12 cellular contexts compared by ENCODE assay signal in genomic region chr6:15305909-15306308, GRCh38.
DNase-seq lines count a peak whose midpoint lies in the region; ATAC-seq and TF ChIP-seq lines count a peak whose summit lies in the region.
"Had no signal": no experiment of that assay in that cellular context is flagged by ENCODE, and none has a peak within 500 bp of the region (broad histone marks: within the 10 kb centered on the region; RNA-seq: fewer than 3 reads in every experiment).

No MANE protein-coding gene starts in this region.

- H3K9me2 ChIP-seq in GM23338 (ENCODE audit: insufficient read depth), result no peaks in the 10 kb centered on the region

- no peak for DNase-seq in activated CD4-positive, alpha-beta T cell treated with anti-CD3 and anti-CD28 coated beads for 36 hours
- DNase-seq in activated CD4-positive, alpha-beta T cell treated with anti-CD3 and anti-CD28 coated beads for 4 hours, result no peak
- DNase-seq in GM23338 (ENCODE audit: low spot score), result no peak
- DNase-seq in activated CD4-positive, alpha-beta memory T cell treated with anti-CD3 and anti-CD28 coated beads, Interleukin-2, amount 10 ng/mL, durations not matched to agents 7 days and 5 days, result no peak
- DNase-seq in neural progenitor cell (ENCODE audit: low spot score), result no peak
- no peak for DNase-seq in DMS114 treated with DMSO at 0.1 percent for 48 hours (lab: John Stamatoyannopoulos, UW; ENCODE audit: unreplicated experiment)
- DNase-seq in NCI-H1694 treated with DMSO at 0.1 percent for 48 hours (lab: John Stamatoyannopoulos, UW), result no peak
- no peak for DNase-seq in midbrain (lab: John Stamatoyannopoulos, UW)
- DNase-seq: DND-41, transverse colon had no signal

- H3K9ac ChIP-seq in neural progenitor cell, result no peak overlapping the region

- peaks cover 97% of the 10 kb centered on the region for H3K4me1 ChIP-seq in GM23338 (ENCODE audit: insufficient read depth)
- H3K4me1 ChIP-seq in neural progenitor cell, result peaks cover 61% of the 10 kb centered on the region

- POLR2A ChIA-PET in activated CD4-positive, alpha-beta T cell treated with anti-CD3 and anti-CD28 coated beads for 36 hours (lab: Charles Lee), result interaction anchor here (0.6 kb wide), 1 partner anchor 472 kb away, joined by 4 read pairs; no protein-coding TSS in a partner anchor
- POLR2A ChIA-PET in activated CD4-positive, alpha-beta memory T cell treated with anti-CD3 and anti-CD28 coated beads, Interleukin-2, amount 10 ng/mL, durations not matched to agents 7 days and 5 days (lab: Charles Lee), result interaction anchor here (1.0 kb wide), 1 partner anchor 21 kb away, joined by 4 read pairs; no protein-coding TSS in a partner anchor

- CTCF ChIA-PET in activated CD4-positive, alpha-beta T cell treated with anti-CD3 and anti-CD28 coated beads for 36 hours (lab: Charles Lee), result interaction anchor here (1.5 kb wide), 1 partner anchor 13 kb away, joined by 6 read pairs; no protein-coding TSS in a partner anchor
- CTCF ChIA-PET in activated CD4-positive, alpha-beta memory T cell treated with anti-CD3 and anti-CD28 coated beads, Interleukin-2, amount 10 ng/mL, durations not matched to agents 7 days and 5 days (lab: Charles Lee), result interaction anchor here (0.7 to 1.8 kb wide), 3 partner anchors 47 to 139 kb away, joined by 3 to 4 read pairs (median 4); no protein-coding TSS in a partner anchor

- no peak overlapping the region for H2AFZ ChIP-seq in GM23338
- H2AFZ ChIP-seq in neural progenitor cell (replicated peaks), result no peak overlapping the region

- H3K27ac ChIP-seq in GM23338 (ENCODE audit: low read depth) (peak overlapping the region; percentile 5; the same call in 1 of the 2 replicates), neural progenitor cell (no peak overlapping the region)
- H3K27ac ChIP-seq: transverse colon had no signal

- no peaks in the 10 kb centered on the region for H3K9me3 Mint-ChIP-seq in activated CD4-positive, alpha-beta T cell treated with anti-CD3 and anti-CD28 coated beads for 36 hours (ENCODE audit: low read depth)
- H3K9me3 Mint-ChIP-seq in GM23338 (no peaks in the 10 kb centered on the region), neural progenitor cell (no peaks in the 10 kb centered on the region)
- H3K9me3 Mint-ChIP-seq in activated CD4-positive, alpha-beta memory T cell treated with anti-CD3 and anti-CD28 coated beads, Interleukin-2, amount 10 ng/mL, durations not matched to agents 7 days and 5 days, result no peaks in the 10 kb centered on the region

- ATAC-seq in activated CD4-positive, alpha-beta T cell treated with anti-CD3 and anti-CD28 coated beads for 36 hours, result no peak
- ATAC-seq in GM23338, result no peak
- ATAC-seq: left lobe of liver had no signal

- H3K4me3 Mint-ChIP-seq in activated CD4-positive, alpha-beta T cell treated with anti-CD3 and anti-CD28 coated beads for 36 hours, result no peak overlapping the region
- H3K4me3 Mint-ChIP-seq in GM23338 (no peak overlapping the region), neural progenitor cell (no peak overlapping the region)
- H3K4me3 Mint-ChIP-seq in activated CD4-positive, alpha-beta memory T cell treated with anti-CD3 and anti-CD28 coated beads, Interleukin-2, amount 10 ng/mL, durations not matched to agents 7 days and 5 days, result no peak overlapping the region

- peak overlapping the region; percentile 84 for H3K27ac Mint-ChIP-seq in activated CD4-positive, alpha-beta T cell treated with anti-CD3 and anti-CD28 coated beads for 36 hours
- H3K27ac Mint-ChIP-seq in GM23338 (no peak overlapping the region), neural progenitor cell (peak overlapping the region; percentile 73)
- peak overlapping the region; percentile 82 for H3K27ac Mint-ChIP-seq in activated CD4-positive, alpha-beta memory T cell treated with anti-CD3 and anti-CD28 coated beads, Interleukin-2, amount 10 ng/mL, durations not matched to agents 7 days and 5 days

- H3K4me2 ChIP-seq in GM23338 (peak overlapping the region; percentile 59), neural progenitor cell (no peak overlapping the region)

- H4K20me1 ChIP-seq in GM23338 (replicated peaks; ENCODE audit: insufficient read depth) (peaks cover 97% of the 10 kb centered on the region), neural progenitor cell (ENCODE audit: low read depth) (peaks cover 96% of the 10 kb centered on the region)

- intact Hi-C loops in activated CD4-positive, alpha-beta T cell treated with anti-CD3 and anti-CD28 coated beads for 36 hours (cut with DNase I, micrococcal nuclease), result loop anchor here in 1 of 2 experiments (2.0 kb wide), 1 partner anchor 13 kb away; no protein-coding TSS in a partner anchor

- H3F3A ChIP-seq in GM23338 (replicated peaks; ENCODE audit: low read depth), result peaks cover 38% of the 10 kb centered on the region
- peaks cover 24% of the 10 kb centered on the region for H3F3A ChIP-seq in neural progenitor cell (ENCODE audit: low read depth)

- H3K79me2 ChIP-seq in GM23338 (replicated peaks; ENCODE audit: insufficient read depth) (peaks cover 100% of the 10 kb centered on the region), neural progenitor cell (ENCODE audit: low read depth) (peaks cover 100% of the 10 kb centered on the region)

- H3K27me3 ChIP-seq in GM23338 (ENCODE audit: insufficient read depth) (no peaks in the 10 kb centered on the region), neural progenitor cell (no peaks in the 10 kb centered on the region)
- H3K27me3 ChIP-seq: transverse colon had no signal

- H3K9me3 ChIP-seq in neural progenitor cell (ENCODE audit: low read depth), result no peaks in the 10 kb centered on the region
- H3K9me3 ChIP-seq: transverse colon had no signal

- TF ChIP-seq CTCF in GM23338 (conservative IDR thresholded peaks at IDR 0.05; ENCODE audit: low read depth in 2 of 2), result no peak
- TF ChIP-seq CTCF in neural progenitor cell (IDR thresholded peaks at IDR 0.05), result no peak

- H3K36me3 Mint-ChIP-seq in activated CD4-positive, alpha-beta T cell treated with anti-CD3 and anti-CD28 coated beads for 36 hours (ENCODE audit: low read depth), result peaks cover 45% of the 10 kb centered on the region
- H3K36me3 Mint-ChIP-seq in GM23338 (ENCODE audit: low read depth), result peaks cover 11% of the 10 kb centered on the region; the same call in 2 of the 3 replicates
- peaks cover 20% of the 10 kb centered on the region for H3K36me3 Mint-ChIP-seq in activated CD4-positive, alpha-beta memory T cell treated with anti-CD3 and anti-CD28 coated beads, Interleukin-2, amount 10 ng/mL, durations not matched to agents 7 days and 5 days (ENCODE audit: low read depth)
- H3K36me3 Mint-ChIP-seq in neural progenitor cell, result peaks cover 4% of the 10 kb centered on the region

- H3K27me3 Mint-ChIP-seq in activated CD4-positive, alpha-beta T cell treated with anti-CD3 and anti-CD28 coated beads for 36 hours, result no peaks in the 10 kb centered on the region
- H3K27me3 Mint-ChIP-seq in GM23338 (ENCODE audit: insufficient read depth, low read depth, poor library complexity), result peaks cover 29% of the 10 kb centered on the region
- H3K27me3 Mint-ChIP-seq in activated CD4-positive, alpha-beta memory T cell treated with anti-CD3 and anti-CD28 coated beads, Interleukin-2, amount 10 ng/mL, durations not matched to agents 7 days and 5 days, result no peaks in the 10 kb centered on the region
- no peaks in the 10 kb centered on the region for H3K27me3 Mint-ChIP-seq in neural progenitor cell (ENCODE audit: insufficient read depth, low read depth)

- H3K4me3 ChIP-seq in GM23338 (no peak overlapping the region), neural progenitor cell (no peak overlapping the region)
- H3K4me3 ChIP-seq: skin epidermis, transverse colon had no signal

- H3K4me1 Mint-ChIP-seq in activated CD4-positive, alpha-beta T cell treated with anti-CD3 and anti-CD28 coated beads for 36 hours, result peaks cover 83% of the 10 kb centered on the region
- H3K4me1 Mint-ChIP-seq in GM23338, result peaks cover 81% of the 10 kb centered on the region
- peaks cover 73% of the 10 kb centered on the region for H3K4me1 Mint-ChIP-seq in activated CD4-positive, alpha-beta memory T cell treated with anti-CD3 and anti-CD28 coated beads, Interleukin-2, amount 10 ng/mL, durations not matched to agents 7 days and 5 days
- peaks cover 72% of the 10 kb centered on the region for H3K4me1 Mint-ChIP-seq in neural progenitor cell

- H3K36me3 ChIP-seq in GM23338 (ENCODE audit: insufficient read depth), result no peaks in the 10 kb centered on the region
- no peaks in the 10 kb centered on the region for H3K36me3 ChIP-seq in neural progenitor cell
- H3K36me3 ChIP-seq: transverse colon had no signal

TF ChIP-seq in GM23338, 12 proteins besides CTCF, POLR2A, EP300 and RAD21 (continues in another document):
- TF ChIP-seq ZNF331 (CRISPR knock-in tag; IDR thresholded peaks at IDR 0.05; ENCODE audit: low read depth) (no peak), NANOG (IDR thresholded peaks at IDR 0.05; ENCODE audit: borderline replicate concordance) (no peak), REST (IDR thresholded peaks at IDR 0.05; ENCODE audit: unreplicated experiment) (no peak), EZH2 (IDR thresholded peaks at IDR 0.05; ENCODE audit: low read depth, unreplicated experiment) (no peak)
